26 cellular contexts compared by ENCODE assay signal in the genomic region with DNA sequence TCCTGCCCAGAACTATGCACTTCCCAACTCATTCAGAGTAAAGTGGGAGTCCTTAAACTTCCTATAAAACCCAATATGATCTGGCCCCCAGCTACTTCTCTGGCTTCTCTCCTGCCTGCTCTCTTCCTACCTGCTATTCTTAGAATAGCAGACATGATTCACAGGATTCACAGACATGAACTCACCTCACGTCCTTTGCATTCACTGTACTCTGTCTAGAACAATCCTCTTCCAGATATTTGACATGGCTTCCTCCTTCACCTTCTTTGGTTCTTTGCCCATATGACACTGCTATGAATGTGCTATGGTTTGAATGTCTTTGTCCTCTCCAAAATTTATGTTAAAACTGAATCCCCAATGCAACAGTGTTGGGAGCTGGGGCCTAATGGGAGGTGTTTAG.
"Had no signal": no experiment of that assay in that cellular context is flagged by ENCODE, and none has a peak within 500 bp of the region (broad histone marks: within the 10 kb centered on the region; RNA-seq: fewer than 3 reads in every experiment).

No MANE protein-coding gene starts in this region.

- H3K27ac ChIP-seq: left lung, lower lobe of right lung, ovary, right atrium auricular region, right lobe of liver, stomach, testis, thyroid gland, transverse colon, upper lobe of left lung, vagina had no signal

- DNase-seq: islet precursor cell; kidney glomerular epithelial cell; left colon; left lung; lower lobe of right lung; mesendoderm; naive thymus-derived CD4-positive, alpha-beta T cell; ovary; right lobe of liver; stimulated activated CD4-positive, alpha-beta T cell treated with anti-CD3 and anti-CD28 coated beads, Interleukin-1b, Interleukin-23, amount 100 ng/mL, for 48 hours; stimulated activated CD4-positive, alpha-beta T cell treated with anti-CD3 and anti-CD28 coated beads, Interleukin-2, amount 100 ng/mL, for 48 hours; stimulated activated CD4-positive, alpha-beta T cell treated with anti-CD3 and anti-CD28 coated beads, Interleukin-4, amount 100 ng/mL, for 4 hours; stimulated activated CD8-positive, alpha-beta memory T cell treated with anti-CD3 and anti-CD28 coated beads, Interleukin-4, amount 100 ng/mL, for 48 hours; stimulated activated naive B cell treated with anti-CD40 and anti-IgM and Interleukin-4, amounts not matched to agents 10 μg/mL and 1 μg/mL and 100 μg/mL, for 72 hours; stimulated activated naive CD8-positive, alpha-beta T cell treated with anti-CD3 and anti-CD28 coated beads, Interleukin-15, Interleukin-2, amounts not matched to agents 100 U/mL and 50 U/mL, for 24 hours; stomach; testis; thyroid gland; transverse colon; upper lobe of left lung had no signal

- H3K9me3 ChIP-seq: left lung, lower lobe of right lung, ovary, right atrium auricular region, right lobe of liver, stomach, testis, thyroid gland, transverse colon, upper lobe of left lung, vagina had no signal

- H3K36me3 ChIP-seq: lower lobe of right lung, ovary, right atrium auricular region, right lobe of liver, thyroid gland, transverse colon, vagina had no signal

- H3K27me3 ChIP-seq: left lung, ovary, right atrium auricular region, right lobe of liver, stomach, testis, thyroid gland, transverse colon, upper lobe of left lung, vagina had no signal

- H3K4me1 ChIP-seq: left lung, lower lobe of right lung, right atrium auricular region, right lobe of liver, testis, thyroid gland, transverse colon, upper lobe of left lung, vagina had no signal

- H3K27ac Mint-ChIP-seq: mesothelial cell of epicardium; naive thymus-derived CD4-positive, alpha-beta T cell; natural killer cell treated with Interleukin-12 subunit alpha and Interleukin-12 subunit beta and Interleukin-15 and Interleukin-18, amount 100 ng/mL, for 72 hours; progenitor cell of endocrine pancreas; stimulated activated naive B cell treated with anti-CD40 and anti-IgM and Interleukin-4, amounts not matched to agents 10 μg/mL and 1 μg/mL and 100 μg/mL, for 72 hours had no signal

- H3K36me3 Mint-ChIP-seq: naive thymus-derived CD4-positive, alpha-beta T cell; natural killer cell treated with Interleukin-12 subunit alpha and Interleukin-12 subunit beta and Interleukin-15 and Interleukin-18, amount 100 ng/mL, for 72 hours; stimulated activated naive B cell treated with anti-CD40 and anti-IgM and Interleukin-4, amounts not matched to agents 10 μg/mL and 1 μg/mL and 100 μg/mL, for 72 hours had no signal

- H3K4me1 Mint-ChIP-seq: mesothelial cell of epicardium; naive thymus-derived CD4-positive, alpha-beta T cell; stimulated activated naive B cell treated with anti-CD40 and anti-IgM and Interleukin-4, amounts not matched to agents 10 μg/mL and 1 μg/mL and 100 μg/mL, for 72 hours had no signal

- H3K4me3 ChIP-seq: left lung, lower lobe of right lung, ovary, right atrium auricular region, right lobe of liver, smooth muscle cell, stomach, testis, thyroid gland, transverse colon, upper lobe of left lung, vagina had no signal

- H3K4me3 Mint-ChIP-seq: mesothelial cell of epicardium; naive thymus-derived CD4-positive, alpha-beta T cell; natural killer cell treated with Interleukin-12 subunit alpha and Interleukin-12 subunit beta and Interleukin-15 and Interleukin-18, amount 100 ng/mL, for 72 hours; stimulated activated naive B cell treated with anti-CD40 and anti-IgM and Interleukin-4, amounts not matched to agents 10 μg/mL and 1 μg/mL and 100 μg/mL, for 72 hours had no signal

- H3K27me3 Mint-ChIP-seq: progenitor cell of endocrine pancreas had no signal

- ATAC-seq: left colon; left lung; lower lobe of right lung; naive thymus-derived CD4-positive, alpha-beta T cell; natural killer cell treated with Interleukin-12 subunit alpha and Interleukin-12 subunit beta and Interleukin-15 and Interleukin-18, amount 100 ng/mL, for 72 hours; right lobe of liver; stimulated activated naive B cell treated with anti-CD40 and anti-IgM and Interleukin-4, amounts not matched to agents 10 μg/mL and 1 μg/mL and 100 μg/mL, for 72 hours; stimulated activated naive CD8-positive, alpha-beta T cell treated with anti-CD3 and anti-CD28 coated beads, Interleukin-15, Interleukin-2, amounts not matched to agents 100 U/mL and 50 U/mL, for 24 hours had no signal

- H3K4me2 ChIP-seq: smooth muscle cell had no signal
